In the genomic region with DNA sequence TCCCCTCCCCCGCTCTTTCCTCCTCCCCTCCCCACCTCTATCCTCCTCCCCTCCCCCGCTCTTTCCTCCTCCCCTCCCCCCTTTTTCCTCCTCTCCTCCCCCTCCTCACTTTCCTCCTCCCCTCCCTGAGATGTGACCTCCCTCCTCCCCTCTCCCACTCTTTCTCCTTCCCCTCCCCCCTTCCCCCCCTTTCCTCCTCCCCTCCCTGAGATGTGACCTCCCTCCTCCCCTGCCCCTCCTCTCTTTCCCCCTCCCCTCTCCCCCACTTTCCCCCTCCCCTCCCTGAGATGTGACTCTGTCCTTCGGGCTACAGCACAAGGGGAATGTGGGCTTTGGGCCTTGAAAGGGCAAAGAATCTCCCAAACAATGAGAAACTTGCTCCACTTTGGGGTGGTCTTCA, we compare ENCODE assay signal across 21 cellular contexts.
DNase-seq lines count a peak whose midpoint lies in the region; ATAC-seq, FAIRE-seq and TF ChIP-seq lines count a peak whose summit lies in the region.
"Had no signal": no experiment of that assay in that cellular context is flagged by ENCODE, and none has a peak within 500 bp of the region (broad histone marks: within the 10 kb centered on the region; RNA-seq: fewer than 3 reads in every experiment).

No MANE protein-coding gene starts in this region.

- peak overlapping the region; percentile 82 for H3K27ac ChIP-seq in cardiac muscle cell
- peak overlapping the region; percentile 12 for H3K27ac ChIP-seq in endodermal cell (ENCODE audit: low read depth, low read length)
- H3K27ac ChIP-seq in kidney (ENCODE audit: low read depth in 2 of 2, low read length in 2 of 2), result no peak overlapping the region
- H3K27ac ChIP-seq: KMS-11, Peyer's patch, SK-N-MC had no signal

- H3K27me3 ChIP-seq in cardiac muscle cell, result no peaks in the 10 kb centered on the region
- no peaks in the 10 kb centered on the region for H3K27me3 ChIP-seq in endodermal cell (ENCODE audit: control insufficient read depth, insufficient read depth, low read length, poor library complexity, severe bottlenecking)
- H3K27me3 ChIP-seq: Peyer's patch had no signal

- peak overlapping the region; percentile 13 for H3K27ac Mint-ChIP-seq in endodermal cell
- no peak overlapping the region for H3K27ac Mint-ChIP-seq in osteocyte (ENCODE audit: unreplicated experiment)
- H3K27ac Mint-ChIP-seq: B cell; CD4-positive, alpha-beta T cell had no signal

- H3K4me1 ChIP-seq in cardiac muscle cell (ENCODE audit: low read depth), result peaks cover 38% of the 10 kb centered on the region
- peaks cover 6% of the 10 kb centered on the region for H3K4me1 ChIP-seq in endodermal cell (ENCODE audit: control insufficient read depth, insufficient read depth, low read length)
- H3K4me1 ChIP-seq in kidney (ENCODE audit: control insufficient read depth in 1 of 2, insufficient read depth in 1 of 2, low read depth in 1 of 2, low read length in 2 of 2), result no peaks in the 10 kb centered on the region
- H3K4me1 ChIP-seq: Peyer's patch had no signal

- DNase-seq in cardiac muscle cell (ENCODE audit: low read depth in 1 of 2, low spot score in 1 of 2), result no peak
- no peak for DNase-seq in Right ventricle myocardium superior
- peak; percentile 67 for DNase-seq in endodermal cell
- DNase-seq in kidney, result peak; percentile 8
- DNase-seq in NCI-H1417 (lab: John Stamatoyannopoulos, UW), result no peak
- DNase-seq in osteocyte (ENCODE audit: extremely low spot score, unreplicated experiment), result no peak
- no peak for DNase-seq in activated CD4-positive, alpha-beta T cell treated with anti-CD3 and anti-CD28 coated beads, Interleukin-2, amount 50 U/mL, for 1 hour
- DNase-seq: CD4-positive, alpha-beta T cell; DMS153; GDM1; GOT3; NCI-H1417 treated with DMSO at 0.1 percent for 48 hours; NCI-H187 treated with DMSO at 0.1 percent for 48 hours; NCI-H226; NCI-H526; Peyer's patch had no signal

- no peaks in the 10 kb centered on the region for H3K9me3 Mint-ChIP-seq in endodermal cell
- H3K9me3 Mint-ChIP-seq in osteocyte (ENCODE audit: unreplicated experiment), result no peaks in the 10 kb centered on the region
- H3K9me3 Mint-ChIP-seq: CD4-positive, alpha-beta T cell had no signal

- intact Hi-C loops in Right ventricle myocardium superior (cut with DNase I), result no loop called here
- intact Hi-C loops in kidney (cut with DNase I), result no loop called here

- H3K36me3 Mint-ChIP-seq in endodermal cell (ENCODE audit: low read depth) (no peaks in the 10 kb centered on the region), osteocyte (ENCODE audit: unreplicated experiment) (no peaks in the 10 kb centered on the region)

- H3K9me3 ChIP-seq in cardiac muscle cell (ENCODE audit: low read depth) (no peaks in the 10 kb centered on the region), endodermal cell (ENCODE audit: control insufficient read depth, low read length) (no peaks in the 10 kb centered on the region), kidney (ENCODE audit: control insufficient read depth in 1 of 2, low read length in 2 of 2) (no peaks in the 10 kb centered on the region)
- H3K9me3 ChIP-seq: Peyer's patch had no signal

- H3K9ac ChIP-seq in endodermal cell (ENCODE audit: extremely low read depth, low read length, poor library complexity, severe bottlenecking), result no peak overlapping the region
- H3K9ac ChIP-seq in kidney (ENCODE audit: low read length in 2 of 2), result no peak overlapping the region
- H3K9ac ChIP-seq: KMS-11 had no signal

- peaks cover 40% of the 10 kb centered on the region for H3K4me1 Mint-ChIP-seq in endodermal cell
- H3K4me1 Mint-ChIP-seq in osteocyte (ENCODE audit: unreplicated experiment), result no peaks in the 10 kb centered on the region
- H3K4me1 Mint-ChIP-seq: B cell had no signal

- no peaks in the 10 kb centered on the region for H3K36me3 ChIP-seq in cardiac muscle cell
- H3K36me3 ChIP-seq in endodermal cell (ENCODE audit: control insufficient read depth, insufficient read depth, low read length), result no peaks in the 10 kb centered on the region
- no peaks in the 10 kb centered on the region for H3K36me3 ChIP-seq in kidney (ENCODE audit: control insufficient read depth in 1 of 2, insufficient read depth in 2 of 2, low read length in 2 of 2)
- H3K36me3 ChIP-seq: Peyer's patch had no signal

- H3K27me3 Mint-ChIP-seq in endodermal cell (ENCODE audit: insufficient read depth) (no peaks in the 10 kb centered on the region), osteocyte (ENCODE audit: unreplicated experiment) (no peaks in the 10 kb centered on the region)

- H3K4me3 Mint-ChIP-seq in endodermal cell (no peak overlapping the region), osteocyte (ENCODE audit: unreplicated experiment) (no peak overlapping the region)
- H3K4me3 Mint-ChIP-seq: B cell; CD4-positive, alpha-beta T cell had no signal

- FAIRE-seq in kidney (lab: Jason Lieb, UNC), result no peak

- ATAC-seq in Right ventricle myocardium superior (ENCODE audit: poor library complexity) (no peak), HG02588 (IDR thresholded peaks at IDR 0.05; ENCODE audit: unreplicated experiment) (no peak)
- ATAC-seq: Right ventricle myocardium inferior had no signal

- no peak for TF ChIP-seq CTCF in cardiac muscle cell (IDR thresholded peaks at IDR 0.05; ENCODE audit: low read depth, low read length)
- TF ChIP-seq CTCF in endodermal cell (conservative IDR thresholded peaks at IDR 0.05), result no peak
- no peak for TF ChIP-seq CTCF in kidney (IDR thresholded peaks at IDR 0.05; ENCODE audit: borderline replicate concordance, extremely low read depth, insufficient read depth)
- no peak for TF ChIP-seq CTCF in osteocyte (IDR thresholded peaks at IDR 0.05)

- no peak overlapping the region for H3K4me3 ChIP-seq in cardiac muscle cell
- no peak overlapping the region for H3K4me3 ChIP-seq in endodermal cell (ENCODE audit: low read length)
- no peak overlapping the region for H3K4me3 ChIP-seq in kidney (ENCODE audit: low read length in 2 of 2)
- H3K4me3 ChIP-seq: Peyer's patch, SK-N-MC had no signal

- 38% methylated on average over 1 of the region's 3 CpGs; no CpG with 5 or more reads in 1 of the 2 experiments for WGBS in endodermal cell (ENCODE audit: insufficient coverage in 1 of 2, insufficient read length in 1 of 2), 2 experiments

Comparison
In these comparisons a context has a peak if more than half of its experiments do, and no peak if none do; other contexts are left out.
1. DNase-seq: peak in endodermal cell (single experiment) and kidney (single experiment); none in cardiac muscle cell (0 of 2), Right ventricle myocardium superior (single experiment), NCI-H1417 (0 of 3), osteocyte (single experiment) and activated CD4-positive, alpha-beta T cell treated with anti-CD3 and anti-CD28 coated beads, Interleukin-2, amount 50 U/mL, for 1 hour (single experiment).
2. H3K27ac ChIP-seq: peak in cardiac muscle cell (single experiment) and endodermal cell (single experiment); none in kidney (0 of 2).